Comparison of ENCODE assay signal across 8 cellular contexts in the genomic region with DNA sequence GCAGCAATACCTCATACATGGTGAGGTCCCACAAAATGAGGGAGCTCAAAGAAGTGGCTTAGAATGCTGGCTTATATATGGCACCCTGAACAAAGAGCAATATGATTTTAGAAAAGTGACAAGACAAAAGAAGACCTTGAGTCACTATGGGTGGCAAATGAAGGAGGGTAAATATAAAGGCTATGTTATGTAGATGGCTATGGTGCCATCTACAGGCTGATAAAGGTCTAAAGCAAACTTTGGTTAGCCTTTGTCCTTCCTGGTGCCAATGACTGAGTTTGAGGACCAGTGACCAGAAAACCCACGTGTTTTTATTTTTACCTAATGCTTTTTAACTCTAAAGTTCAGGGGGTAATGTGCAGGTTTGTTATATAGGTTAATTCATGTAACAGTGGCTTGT.
A peak's percentile ranks its signal among the peaks of the same experiment; 100 is the strongest.
DNase-seq lines count a peak whose midpoint lies in the region; ATAC-seq and TF ChIP-seq lines count a peak whose summit lies in the region.

No MANE protein-coding gene starts in this region.

- no peaks in the 10 kb centered on the region for H3K36me3 ChIP-seq in cardiac muscle cell
- no peaks in the 10 kb centered on the region for H3K36me3 ChIP-seq in right atrium auricular region
- no peaks in the 10 kb centered on the region for H3K36me3 ChIP-seq in adipocyte (ENCODE audit: control insufficient read depth, insufficient read depth, low read length, severe bottlenecking)
- H3K36me3 ChIP-seq in mesendoderm (ENCODE audit: control insufficient read depth, insufficient read depth, low read length): no peaks in the 10 kb centered on the region

- H3K9me3 ChIP-seq in cardiac muscle cell (ENCODE audit: low read depth): no peaks in the 10 kb centered on the region
- no peaks in the 10 kb centered on the region for H3K9me3 ChIP-seq in right atrium auricular region
- no peaks in the 10 kb centered on the region for H3K9me3 ChIP-seq in adipocyte (ENCODE audit: control insufficient read depth, low read length)

- H3K4me3 ChIP-seq in cardiac muscle cell (no peak overlapping the region), right atrium auricular region (no peak overlapping the region), LNCaP clone FGC (ENCODE audit: low read depth, low read length) (no peak overlapping the region), adipocyte (ENCODE audit: low read length) (no peak overlapping the region), mesendoderm (ENCODE audit: low read length) (no peak overlapping the region)

- no peak overlapping the region for H3K9ac ChIP-seq in adipocyte (ENCODE audit: low read length)
- H3K9ac ChIP-seq in mesendoderm (ENCODE audit: low read length): no peak overlapping the region

- H3K27ac ChIP-seq in cardiac muscle cell: no peak overlapping the region
- H3K27ac ChIP-seq in right atrium auricular region: no peak overlapping the region
- no peak overlapping the region for H3K27ac ChIP-seq in mesendoderm (ENCODE audit: low read depth, low read length)

- no peaks in the 10 kb centered on the region for H3K79me1 ChIP-seq in mesendoderm (ENCODE audit: low read length)

- ATAC-seq in GM21529 (IDR thresholded peaks at IDR 0.05; ENCODE audit: unreplicated experiment) (no peak), GM21825 (IDR thresholded peaks at IDR 0.05; ENCODE audit: unreplicated experiment) (no peak)

- H3K23ac ChIP-seq in mesendoderm (ENCODE audit: low read length): no peak overlapping the region

- H3K56ac ChIP-seq in mesendoderm (ENCODE audit: low read length): no peak overlapping the region

- DNase-seq in cardiac muscle cell (ENCODE audit: low read depth in 1 of 2, low spot score in 1 of 2) (peak; percentile 29 to 54), right atrium auricular region (ENCODE audit: low spot score) (no peak), LNCaP clone FGC (ENCODE audit: low read depth) (peak; percentile 43), adipocyte (ENCODE audit: low read depth) (peak; percentile 59), mesendoderm (peak; percentile 76)
- no peak for DNase-seq in activated CD4-positive, alpha-beta T cell treated with anti-CD3 and anti-CD28 coated beads, Interleukin-2, amount 50 U/mL, for 4 hours

- peak; percentile 55 for TF ChIP-seq CTCF in cardiac muscle cell (IDR thresholded peaks at IDR 0.05; ENCODE audit: low read depth, low read length)
- TF ChIP-seq CTCF in right atrium auricular region (IDR thresholded peaks at IDR 0.05): peak in 1 of 2 donors; percentile 45
- TF ChIP-seq CTCF in LNCaP clone FGC (IDR thresholded peaks at IDR 0.05; ENCODE audit: control insufficient read depth, extremely low read depth, insufficient read depth): peak; percentile 63

- no peak overlapping the region for H4K8ac ChIP-seq in mesendoderm (ENCODE audit: low read depth, low read length)

- H3K27me3 ChIP-seq in cardiac muscle cell (no peaks in the 10 kb centered on the region), right atrium auricular region (no peaks in the 10 kb centered on the region), adipocyte (replicated peaks; ENCODE audit: control insufficient read depth, insufficient read depth, low read length) (peaks cover 30% of the 10 kb centered on the region), mesendoderm (ENCODE audit: insufficient read depth, low read length, poor library complexity) (no peaks in the 10 kb centered on the region)

- WGBS in mesendoderm (ENCODE audit: extremely low coverage, insufficient coverage, low lambda C conversion rate): no CpG with 5 or more reads among the region's 1 CpG

- no peak overlapping the region for H3K18ac ChIP-seq in mesendoderm (ENCODE audit: low read length)

- H2BK120ac ChIP-seq in mesendoderm (ENCODE audit: low read depth, low read length): no peak overlapping the region

- no peak overlapping the region for H2BK5ac ChIP-seq in mesendoderm (ENCODE audit: low read length)

- H3K4ac ChIP-seq in mesendoderm (ENCODE audit: low read depth, low read length): no peak overlapping the region

- H3K79me2 ChIP-seq in mesendoderm (ENCODE audit: control insufficient read depth, insufficient read depth, low read length): no peaks in the 10 kb centered on the region

- H2BK15ac ChIP-seq in mesendoderm (replicated peaks; ENCODE audit: low read depth): no peak overlapping the region

- H3K4me2 ChIP-seq in mesendoderm (ENCODE audit: low read length): no peak overlapping the region

- H3K4me1 ChIP-seq in cardiac muscle cell (ENCODE audit: low read depth) (peaks cover 2% of the 10 kb centered on the region), right atrium auricular region (no peaks in the 10 kb centered on the region), adipocyte (ENCODE audit: control insufficient read depth, insufficient read depth, low read length) (peaks cover 10% of the 10 kb centered on the region), mesendoderm (ENCODE audit: control insufficient read depth, low read depth, low read length) (no peaks in the 10 kb centered on the region)

- H4K5ac ChIP-seq in mesendoderm (ENCODE audit: low read length): no peak overlapping the region

- H2AK5ac ChIP-seq in mesendoderm (ENCODE audit: low read length): no peak overlapping the region

Comparison
In these comparisons a context has a peak if more than half of its experiments do, and no peak if none do; other contexts are left out.
1. DNase-seq: peak in cardiac muscle cell (2 of 2), LNCaP clone FGC (single experiment), adipocyte (single experiment) and mesendoderm (single experiment); none in right atrium auricular region (single experiment) and activated CD4-positive, alpha-beta T cell treated with anti-CD3 and anti-CD28 coated beads, Interleukin-2, amount 50 U/mL, for 4 hours (0 of 2).